In the genomic region with DNA sequence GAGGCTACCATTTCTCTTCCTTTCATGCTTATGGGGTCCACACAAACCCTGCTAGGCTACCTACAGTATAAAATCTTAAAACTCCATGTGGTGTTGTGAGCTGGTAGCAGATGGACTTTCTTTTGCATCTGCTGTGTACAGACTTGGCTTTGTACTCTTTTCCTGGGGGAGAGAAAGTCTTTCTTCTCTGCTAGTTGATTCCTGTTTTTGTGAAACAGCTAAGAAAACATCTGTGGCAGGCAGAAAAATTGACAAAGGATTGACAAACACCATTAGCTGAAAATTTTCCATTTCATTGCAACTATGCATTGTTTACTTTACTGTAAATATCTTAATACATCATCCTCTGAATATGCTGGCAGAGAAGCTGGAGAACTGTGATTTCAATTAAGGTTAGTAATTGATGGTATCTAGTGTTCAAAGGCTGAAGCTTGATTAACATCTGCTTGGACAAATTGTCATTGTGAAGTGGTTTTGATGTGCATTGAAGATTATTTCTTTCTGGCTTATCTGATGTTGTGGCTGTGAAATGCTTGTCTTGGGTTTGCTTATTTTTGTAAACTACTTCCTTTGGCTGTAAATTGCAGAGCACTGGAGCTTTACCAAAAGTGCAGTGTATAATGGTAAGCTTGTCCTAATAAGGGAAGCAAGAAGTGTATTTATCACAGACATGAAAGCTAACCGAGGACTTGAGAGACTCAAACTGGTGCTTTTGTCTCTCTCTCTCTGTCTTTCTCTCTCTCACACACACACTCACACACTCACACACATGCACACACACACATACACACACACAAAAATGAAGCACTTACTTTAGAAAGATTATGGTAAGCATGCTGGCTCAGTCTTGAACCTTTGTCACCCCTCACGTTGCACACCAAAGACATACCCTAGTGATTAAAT, we compare ENCODE assay signal across 7 cellular contexts. TPM values are rescaled to one million over a fixed set of nuclear protein-coding genes. Genes with fewer than 3 reads are reported as not detected.
DNase-seq lines count a peak whose midpoint lies in the region; ATAC-seq, FAIRE-seq and TF ChIP-seq lines count a peak whose summit lies in the region.

A gene (plus strand): TSS at position 665 of the 903 bp plus-strand sequence. CDS start 11,697 bp downstream, outside the sequence.

- H3K27ac ChIP-seq in astrocyte (ENCODE audit: low read depth, low read length), result no peak within 1 kb of the TSS
- H3K27ac ChIP-seq in left lung, result peak within 1 kb of the TSS in 1 of 2 donors; percentile 35
- H3K27ac ChIP-seq in upper lobe of right lung, result no peak within 1 kb of the TSS

- H3K4me3 Mint-ChIP-seq in astrocyte (ENCODE audit: unreplicated experiment), result no peak within 1 kb of the TSS
- no peak within 1 kb of the TSS for H3K4me3 Mint-ChIP-seq in activated naive CD4-positive, alpha-beta T cell treated with anti-CD3 and anti-CD28 coated beads, Interleukin-2, amount 10 ng/mL, durations not matched to agents 7 days and 5 days

- peaks cover 10% of the 10 kb centered on the region for H3K4me1 Mint-ChIP-seq in astrocyte (ENCODE audit: low read depth, unreplicated experiment)
- no peaks in the 10 kb centered on the region for H3K4me1 Mint-ChIP-seq in activated naive CD4-positive, alpha-beta T cell treated with anti-CD3 and anti-CD28 coated beads, Interleukin-2, amount 10 ng/mL, durations not matched to agents 7 days and 5 days

- peak within 1 kb of the TSS; percentile 54 for H3K9ac ChIP-seq in astrocyte (ENCODE audit: low read length)

- H3K4me1 ChIP-seq in astrocyte (ENCODE audit: insufficient read depth, low read length), result peaks cover 8% of the 10 kb centered on the region
- H3K4me1 ChIP-seq in left lung, result no peaks in the 10 kb centered on the region
- H3K4me1 ChIP-seq in upper lobe of right lung, result no peaks in the 10 kb centered on the region

- H3K36me3 ChIP-seq in astrocyte (ENCODE audit: insufficient read depth, low read length), result no peaks in the 10 kb centered on the region
- H3K36me3 ChIP-seq in left lung, result no peaks in the 10 kb centered on the region
- H3K36me3 ChIP-seq in upper lobe of right lung, result no peaks in the 10 kb centered on the region

- ATAC-seq in left lung, result peak; percentile 40
- no peak for ATAC-seq in upper lobe of right lung
- no peak for ATAC-seq in GM21381 (IDR thresholded peaks at IDR 0.05; ENCODE audit: unreplicated experiment)

- no peaks in the 10 kb centered on the region for H3K27me3 Mint-ChIP-seq in astrocyte (ENCODE audit: low read depth, unreplicated experiment)
- H3K27me3 Mint-ChIP-seq in activated naive CD4-positive, alpha-beta T cell treated with anti-CD3 and anti-CD28 coated beads, Interleukin-2, amount 10 ng/mL, durations not matched to agents 7 days and 5 days, result no peaks in the 10 kb centered on the region

- DNase-seq in NCI-H1417 treated with DMSO at 0.1 percent for 48 hours (lab: John Stamatoyannopoulos, UW) (peak; percentile 72), astrocyte (ENCODE audit: low read depth) (peak; percentile 46), left lung (no peak), upper lobe of right lung (no peak), epidermal melanocyte (ENCODE audit: insufficient read length, low spot score) (no peak)
- DNase-seq in activated naive CD4-positive, alpha-beta T cell treated with anti-CD3 and anti-CD28 coated beads, Interleukin-2, amount 10 ng/mL, durations not matched to agents 7 days and 5 days, result no peak

- H3K79me2 ChIP-seq in astrocyte (ENCODE audit: insufficient read depth, low read length), result no peaks in the 10 kb centered on the region

- no peaks in the 10 kb centered on the region for H3K9me3 ChIP-seq in astrocyte (ENCODE audit: insufficient read depth, low read depth, low read length)
- no peaks in the 10 kb centered on the region for H3K9me3 ChIP-seq in left lung
- H3K9me3 ChIP-seq in upper lobe of right lung, result no peaks in the 10 kb centered on the region

- no peaks in the 10 kb centered on the region for H3K9me3 Mint-ChIP-seq in astrocyte (ENCODE audit: unreplicated experiment)
- no peaks in the 10 kb centered on the region for H3K9me3 Mint-ChIP-seq in activated naive CD4-positive, alpha-beta T cell treated with anti-CD3 and anti-CD28 coated beads, Interleukin-2, amount 10 ng/mL, durations not matched to agents 7 days and 5 days

- no peaks in the 10 kb centered on the region for H3K36me3 Mint-ChIP-seq in astrocyte (ENCODE audit: low read depth, unreplicated experiment)
- no peaks in the 10 kb centered on the region for H3K36me3 Mint-ChIP-seq in activated naive CD4-positive, alpha-beta T cell treated with anti-CD3 and anti-CD28 coated beads, Interleukin-2, amount 10 ng/mL, durations not matched to agents 7 days and 5 days

- TF ChIP-seq CTCF in astrocyte (IDR thresholded peaks at IDR 0.05; ENCODE audit: insufficient read depth, low read depth, low read length) (no peak), left lung (IDR thresholded peaks at IDR 0.05) (no peak), upper lobe of right lung (IDR thresholded peaks at IDR 0.05) (no peak)

- H3K4me2 ChIP-seq in astrocyte (ENCODE audit: low read length), result peak within 1 kb of the TSS; percentile 88

- H3K27me3 ChIP-seq in astrocyte (ENCODE audit: insufficient read depth, low read length), result no peaks in the 10 kb centered on the region
- peaks cover 0 to 5% of the 10 kb centered on the region in 2 donors for H3K27me3 ChIP-seq in left lung
- no peaks in the 10 kb centered on the region for H3K27me3 ChIP-seq in upper lobe of right lung

- FAIRE-seq in astrocyte (lab: Jason Lieb, UNC), result no peak

- intact Hi-C loops in left lung (cut with DNase I), result no loop called here
- intact Hi-C loops in upper lobe of right lung (cut with DNase I), result no loop called here

- H3K4me3 ChIP-seq in astrocyte (ENCODE audit: insufficient read depth, low read depth, low read length) (peak within 1 kb of the TSS; percentile 59), left lung (peak within 1 kb of the TSS in 1 of 2 donors; percentile 4), upper lobe of right lung (peak within 1 kb of the TSS; percentile 25)

- no peak within 1 kb of the TSS for H3K27ac Mint-ChIP-seq in astrocyte (ENCODE audit: unreplicated experiment)
- no peak within 1 kb of the TSS for H3K27ac Mint-ChIP-seq in activated naive CD4-positive, alpha-beta T cell treated with anti-CD3 and anti-CD28 coated beads, Interleukin-2, amount 10 ng/mL, durations not matched to agents 7 days and 5 days

- H4K20me1 ChIP-seq in astrocyte (ENCODE audit: insufficient read depth, low read length), result no peaks in the 10 kb centered on the region

- peak within 1 kb of the TSS; percentile 49 for H2AFZ ChIP-seq in astrocyte (ENCODE audit: low read depth, low read length)

- CTCF ChIA-PET in activated naive CD4-positive, alpha-beta T cell treated with anti-CD3 and anti-CD28 coated beads, Interleukin-2, amount 10 ng/mL, durations not matched to agents 7 days and 5 days (lab: Charles Lee), result no interaction called here

RNA-seq across cellular contexts. Expression of the gene that starts here (rescaled TPM):
- 3.3 and 3.4 TPM in 2 replicates for total RNA-seq in astrocyte
- total RNA-seq in left lung, result 1 to 10 TPM; 5.9 to 9.0 TPM
- 7.6 TPM for total RNA-seq in upper lobe of right lung

Comparison
In these comparisons a context has a peak if more than half of its experiments do, and no peak if none do; other contexts are left out.
1. DNase-seq: peak in NCI-H1417 treated with DMSO at 0.1 percent for 48 hours (single experiment) and astrocyte (single experiment); none in left lung (0 of 2), upper lobe of right lung (single experiment), activated naive CD4-positive, alpha-beta T cell treated with anti-CD3 and anti-CD28 coated beads, Interleukin-2, amount 10 ng/mL, durations not matched to agents 7 days and 5 days (single experiment) and epidermal melanocyte (single experiment).